In genomic region chrX:71292669-71293379, GRCh38 we compare ENCODE assay signal across 24 cellular contexts. TPM values are rescaled to one million over a fixed set of nuclear protein-coding genes. Genes with fewer than 3 reads are reported as not detected.
DNase-seq lines count a peak whose midpoint lies in the region; ATAC-seq, FAIRE-seq and TF ChIP-seq lines count a peak whose summit lies in the region.
"Had no signal": no experiment of that assay in that cellular context is flagged by ENCODE, and none has a peak within 500 bp of the region (broad histone marks: within the 10 kb centered on the region; RNA-seq: fewer than 3 reads in every experiment).

No MANE protein-coding gene starts in this region.

- no peaks in the 10 kb centered on the region for H3K27me3 Mint-ChIP-seq in stimulated activated memory B cell treated with anti-CD40 and anti-IgM and Interleukin-4, amounts not matched to agents 10 μg/mL and 1 μg/mL and 100 μg/mL, for 72 hours
- no peaks in the 10 kb centered on the region for H3K27me3 Mint-ChIP-seq in activated T-helper 1 cell treated with anti-CD3 and anti-CD28 coated beads, Interleukin-12 subunit alpha, Interleukin-12 subunit beta, Interleukin-2, Interleukin-4 antibody, amounts not matched to agents 30 ng/mL and 10 ng/mL and 1 ng/mL, durations not matched to agents 14 hours and 24 hours and 36 hours (ENCODE audit: insufficient read depth)
- H3K27me3 Mint-ChIP-seq: activated naive CD8-positive, alpha-beta T cell treated with anti-CD3 and anti-CD28 coated beads, Interleukin-2, amount 10 ng/mL, durations not matched to agents 7 days and 5 days had no signal

- no peaks in the 10 kb centered on the region for H3K9me3 ChIP-seq in cardiac muscle cell (ENCODE audit: low read depth)
- H3K9me3 ChIP-seq: mucosa of descending colon, thyroid gland had no signal

- no peak for TF ChIP-seq CTCF in cardiac muscle cell (IDR thresholded peaks at IDR 0.05; ENCODE audit: low read depth, low read length)
- TF ChIP-seq CTCF in fibroblast of the aortic adventitia (IDR thresholded peaks at IDR 0.05; ENCODE audit: insufficient read depth, low read length) = no peak

- H3K4me3 ChIP-seq in cardiac muscle cell (no peak overlapping the region), fibroblast of the aortic adventitia (ENCODE audit: low read depth, low read length) (no peak overlapping the region)
- H3K4me3 ChIP-seq: mucosa of descending colon, thyroid gland had no signal

- H3K4me1 Mint-ChIP-seq in stimulated activated memory B cell treated with anti-CD40 and anti-IgM and Interleukin-4, amounts not matched to agents 10 μg/mL and 1 μg/mL and 100 μg/mL, for 72 hours = peaks cover 7% of the 10 kb centered on the region
- H3K4me1 Mint-ChIP-seq in activated T-helper 1 cell treated with anti-CD3 and anti-CD28 coated beads, Interleukin-12 subunit alpha, Interleukin-12 subunit beta, Interleukin-2, Interleukin-4 antibody, amounts not matched to agents 30 ng/mL and 10 ng/mL and 1 ng/mL, durations not matched to agents 14 hours and 24 hours and 36 hours (ENCODE audit: low read depth) = peaks cover 5% of the 10 kb centered on the region
- H3K4me1 Mint-ChIP-seq: H9 had no signal

- H3K36me3 ChIP-seq in cardiac muscle cell = peaks cover 31% of the 10 kb centered on the region

- peaks cover 25% of the 10 kb centered on the region for H3K36me3 Mint-ChIP-seq in stimulated activated memory B cell treated with anti-CD40 and anti-IgM and Interleukin-4, amounts not matched to agents 10 μg/mL and 1 μg/mL and 100 μg/mL, for 72 hours
- H3K36me3 Mint-ChIP-seq in activated T-helper 1 cell treated with anti-CD3 and anti-CD28 coated beads, Interleukin-12 subunit alpha, Interleukin-12 subunit beta, Interleukin-2, Interleukin-4 antibody, amounts not matched to agents 30 ng/mL and 10 ng/mL and 1 ng/mL, durations not matched to agents 14 hours and 24 hours and 36 hours (ENCODE audit: low read depth) = peaks cover 41% of the 10 kb centered on the region

- ATAC-seq in Right ventricle myocardium inferior = no peak
- no peak for ATAC-seq in GM18519 (IDR thresholded peaks at IDR 0.05; ENCODE audit: low FRiP score, unreplicated experiment)
- ATAC-seq in stimulated activated memory B cell treated with anti-CD40 and anti-IgM and Interleukin-4, amounts not matched to agents 10 μg/mL and 1 μg/mL and 100 μg/mL, for 72 hours = no peak
- ATAC-seq: foreskin keratinocyte; mucosa of descending colon; stimulated activated effector memory CD8-positive, alpha-beta T cell treated with anti-CD3 and anti-CD28 coated beads, Interleukin-12 subunit alpha, Interleukin-12 subunit beta, amount 100 ng/mL, for 72 hours; WTC11 had no signal

- no peak for DNase-seq in cardiac muscle cell (ENCODE audit: low read depth in 1 of 2, low spot score in 1 of 2)
- no peak for DNase-seq in Right ventricle myocardium inferior (ENCODE audit: missing footprints)
- peak; percentile 31 for DNase-seq in amniotic stem cell (lab: John Stamatoyannopoulos, UW)
- DNase-seq in fibroblast of the aortic adventitia (ENCODE audit: low read depth) = peak; percentile 21
- DNase-seq in activated T-helper 1 cell treated with anti-CD3 and anti-CD28 coated beads, Interleukin-12 subunit alpha, Interleukin-12 subunit beta, Interleukin-2, Interleukin-4 antibody, amounts not matched to agents 30 ng/mL and 10 ng/mL and 1 ng/mL, durations not matched to agents 14 hours and 24 hours and 36 hours (ENCODE audit: low spot score) = no peak
- DNase-seq in GM12891 (ENCODE audit: insufficient read length, low spot score) = no peak
- DNase-seq: 8988T; activated naive CD8-positive, alpha-beta T cell treated with anti-CD3 and anti-CD28 coated beads, Interleukin-2, amount 10 ng/mL, durations not matched to agents 7 days and 5 days; central memory CD4-positive, alpha-beta T cell; effector CD8-positive, alpha-beta T cell; foreskin keratinocyte; H9; KBM-7; mucosa of descending colon; NCI-H1092; NCI-H526; stimulated activated CD4-positive, alpha-beta T cell treated with anti-CD3 and anti-CD28 coated beads, Interleukin-15, amount 100 ng/mL, for 24 hours; T-helper 2 cell; thyroid gland had no signal

- H3K27ac ChIP-seq in cardiac muscle cell = peak overlapping the region; percentile 43
- H3K27ac ChIP-seq: C4-2B, foreskin keratinocyte, thyroid gland had no signal

- no peaks in the 10 kb centered on the region for H3K27me3 ChIP-seq in cardiac muscle cell
- H3K27me3 ChIP-seq: foreskin keratinocyte, thyroid gland had no signal

- intact Hi-C loops in Right ventricle myocardium inferior (cut with DNase I) = no loop called here
- intact Hi-C loops in activated T-helper 1 cell treated with anti-CD3 and anti-CD28 coated beads, Interleukin-12 subunit alpha, Interleukin-12 subunit beta, Interleukin-2, Interleukin-4 antibody, amounts not matched to agents 30 ng/mL and 10 ng/mL and 1 ng/mL, durations not matched to agents 14 hours and 24 hours and 36 hours (cut with micrococcal nuclease) = no loop called here

- H3K9me3 Mint-ChIP-seq in stimulated activated memory B cell treated with anti-CD40 and anti-IgM and Interleukin-4, amounts not matched to agents 10 μg/mL and 1 μg/mL and 100 μg/mL, for 72 hours = no peaks in the 10 kb centered on the region
- no peaks in the 10 kb centered on the region for H3K9me3 Mint-ChIP-seq in activated T-helper 1 cell treated with anti-CD3 and anti-CD28 coated beads, Interleukin-12 subunit alpha, Interleukin-12 subunit beta, Interleukin-2, Interleukin-4 antibody, amounts not matched to agents 30 ng/mL and 10 ng/mL and 1 ng/mL, durations not matched to agents 14 hours and 24 hours and 36 hours
- H3K9me3 Mint-ChIP-seq: activated naive CD8-positive, alpha-beta T cell treated with anti-CD3 and anti-CD28 coated beads, Interleukin-2, amount 10 ng/mL, durations not matched to agents 7 days and 5 days; stimulated activated effector memory CD8-positive, alpha-beta T cell treated with anti-CD3 and anti-CD28 coated beads, Interleukin-12 subunit alpha, Interleukin-12 subunit beta, amount 100 ng/mL, for 72 hours; WTC11 had no signal

- TF ChIP-seq POLR2A in GM12891 (IDR thresholded peaks at IDR 0.05; ENCODE audit: low read depth, low read length) = no peak

- no peak for FAIRE-seq in GM12891 (lab: Jason Lieb, UNC)

- H3K4me1 ChIP-seq in cardiac muscle cell (ENCODE audit: low read depth) = no peaks in the 10 kb centered on the region
- H3K4me1 ChIP-seq: foreskin keratinocyte, thyroid gland had no signal

- H3K4me3 Mint-ChIP-seq in stimulated activated memory B cell treated with anti-CD40 and anti-IgM and Interleukin-4, amounts not matched to agents 10 μg/mL and 1 μg/mL and 100 μg/mL, for 72 hours = no peak overlapping the region
- no peak overlapping the region for H3K4me3 Mint-ChIP-seq in activated T-helper 1 cell treated with anti-CD3 and anti-CD28 coated beads, Interleukin-12 subunit alpha, Interleukin-12 subunit beta, Interleukin-2, Interleukin-4 antibody, amounts not matched to agents 30 ng/mL and 10 ng/mL and 1 ng/mL, durations not matched to agents 14 hours and 24 hours and 36 hours
- H3K4me3 Mint-ChIP-seq: activated naive CD8-positive, alpha-beta T cell treated with anti-CD3 and anti-CD28 coated beads, Interleukin-2, amount 10 ng/mL, durations not matched to agents 7 days and 5 days; H9; stimulated activated effector memory CD8-positive, alpha-beta T cell treated with anti-CD3 and anti-CD28 coated beads, Interleukin-12 subunit alpha, Interleukin-12 subunit beta, amount 100 ng/mL, for 72 hours; WTC11 had no signal

- H3K27ac Mint-ChIP-seq in stimulated activated memory B cell treated with anti-CD40 and anti-IgM and Interleukin-4, amounts not matched to agents 10 μg/mL and 1 μg/mL and 100 μg/mL, for 72 hours = no peak overlapping the region
- no peak overlapping the region for H3K27ac Mint-ChIP-seq in activated T-helper 1 cell treated with anti-CD3 and anti-CD28 coated beads, Interleukin-12 subunit alpha, Interleukin-12 subunit beta, Interleukin-2, Interleukin-4 antibody, amounts not matched to agents 30 ng/mL and 10 ng/mL and 1 ng/mL, durations not matched to agents 14 hours and 24 hours and 36 hours
- H3K27ac Mint-ChIP-seq: activated naive CD8-positive, alpha-beta T cell treated with anti-CD3 and anti-CD28 coated beads, Interleukin-2, amount 10 ng/mL, durations not matched to agents 7 days and 5 days; stimulated activated effector memory CD8-positive, alpha-beta T cell treated with anti-CD3 and anti-CD28 coated beads, Interleukin-12 subunit alpha, Interleukin-12 subunit beta, amount 100 ng/mL, for 72 hours; WTC11 had no signal

TF ChIP-seq in GM12891, 5 proteins besides CTCF, POLR2A, EP300 and RAD21:
- no peak for TF ChIP-seq SPI1 (IDR thresholded peaks at IDR 0.05; ENCODE audit: low read depth, low read length)
- TF ChIP-seq POLR2AphosphoS5 (IDR thresholded peaks at IDR 0.05; ENCODE audit: low read depth, low read length) = no peak

RNA-seq across cellular contexts. Expression of gene ITGB1BP2, which starts 8.7 kb away (rescaled TPM):
- 99.7 and 158 TPM in 2 replicates for total RNA-seq in cardiac muscle cell
- polyA plus RNA-seq in cardiac muscle cell = 60.4 and 115 TPM in 2 replicates
- total RNA-seq in Right ventricle myocardium inferior = 105 TPM
- 2.6 and 6.2 TPM in 2 replicates for total RNA-seq in fibroblast of the aortic adventitia (ENCODE audit: low replicate concordance)
- 4.9 and 7.0 TPM in 2 replicates for total RNA-seq in activated T-helper 1 cell treated with anti-CD3 and anti-CD28 coated beads, Interleukin-12 subunit alpha, Interleukin-12 subunit beta, Interleukin-2, Interleukin-4 antibody, amounts not matched to agents 30 ng/mL and 10 ng/mL and 1 ng/mL, durations not matched to agents 14 hours and 24 hours and 36 hours
- polyA plus RNA-seq in GM12891 (2012; ENCODE audit: low read depth, missing spikeins) = 1.9 TPM

RNA-seq across cellular contexts. Expression of gene NONO, which starts 9.4 kb away (rescaled TPM):
- 524 and 770 TPM in 2 replicates for total RNA-seq in cardiac muscle cell
- polyA plus RNA-seq in cardiac muscle cell = 278 and 318 TPM in 2 replicates
- 120 TPM for total RNA-seq in Right ventricle myocardium inferior
- total RNA-seq in fibroblast of the aortic adventitia (ENCODE audit: low replicate concordance) = 330 and 444 TPM in 2 replicates
- 512 and 546 TPM in 2 replicates for total RNA-seq in activated T-helper 1 cell treated with anti-CD3 and anti-CD28 coated beads, Interleukin-12 subunit alpha, Interleukin-12 subunit beta, Interleukin-2, Interleukin-4 antibody, amounts not matched to agents 30 ng/mL and 10 ng/mL and 1 ng/mL, durations not matched to agents 14 hours and 24 hours and 36 hours
- polyA plus RNA-seq in GM12891 (2012; ENCODE audit: low read depth, missing spikeins) = 244 TPM

RNA-seq across cellular contexts. Expression of gene ZMYM3, which starts 38.9 kb away (rescaled TPM):
- total RNA-seq in cardiac muscle cell (77.8 and 112 TPM in 2 replicates), Right ventricle myocardium inferior (14.2 TPM), fibroblast of the aortic adventitia (ENCODE audit: low replicate concordance) (10.6 and 20.3 TPM in 2 replicates)
- polyA plus RNA-seq in cardiac muscle cell = 24.8 and 34.4 TPM in 2 replicates
- total RNA-seq in activated T-helper 1 cell treated with anti-CD3 and anti-CD28 coated beads, Interleukin-12 subunit alpha, Interleukin-12 subunit beta, Interleukin-2, Interleukin-4 antibody, amounts not matched to agents 30 ng/mL and 10 ng/mL and 1 ng/mL, durations not matched to agents 14 hours and 24 hours and 36 hours = 12.6 and 13.2 TPM in 2 replicates
- polyA plus RNA-seq in GM12891 (2012; ENCODE audit: low read depth, missing spikeins) = 15.8 TPM

Comparison
In these comparisons a context has a peak if more than half of its experiments do, and no peak if none do; other contexts are left out.
1. DNase-seq: peak in amniotic stem cell (single experiment) and fibroblast of the aortic adventitia (single experiment); none in cardiac muscle cell (0 of 2), Right ventricle myocardium inferior (single experiment), activated T-helper 1 cell treated with anti-CD3 and anti-CD28 coated beads, Interleukin-12 subunit alpha, Interleukin-12 subunit beta, Interleukin-2, Interleukin-4 antibody, amounts not matched to agents 30 ng/mL and 10 ng/mL and 1 ng/mL, durations not matched to agents 14 hours and 24 hours and 36 hours (single experiment) and GM12891 (single experiment).
2. RNA of gene ITGB1BP2, which starts 8.7 kb away (total RNA-seq): 105 TPM in Right ventricle myocardium inferior (single experiment) and 99.7 to 158 TPM in cardiac muscle cell; 4.9 to 7.0 TPM in activated T-helper 1 cell treated with anti-CD3 and anti-CD28 coated beads, Interleukin-12 subunit alpha, Interleukin-12 subunit beta, Interleukin-2, Interleukin-4 antibody, amounts not matched to agents 30 ng/mL and 10 ng/mL and 1 ng/mL, durations not matched to agents 14 hours and 24 hours and 36 hours and 2.6 to 6.2 TPM in fibroblast of the aortic adventitia; every median in the first group is over 10 times any median in the second.